In the genomic region with DNA sequence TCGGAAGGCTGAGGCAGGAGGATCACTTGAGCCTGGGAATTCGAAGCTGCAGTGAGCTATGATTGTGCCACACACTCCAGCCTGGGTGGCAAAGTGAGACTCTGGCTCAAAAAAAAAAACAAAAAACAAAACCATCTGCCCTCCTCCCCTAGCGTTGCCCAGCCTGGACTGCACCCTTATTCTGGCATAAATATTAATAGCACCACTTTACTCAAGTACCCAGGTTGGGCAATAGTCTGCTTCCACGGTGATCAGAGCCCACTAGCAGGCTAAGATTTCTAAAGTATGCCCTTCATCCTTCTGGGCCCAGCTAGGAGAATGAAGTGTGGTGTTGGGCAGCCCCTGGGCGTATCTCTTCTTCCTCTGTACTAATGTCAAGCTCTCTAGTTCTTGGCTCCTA, we compare ENCODE assay signal across 17 cellular contexts. TPM values are rescaled to one million over a fixed set of nuclear protein-coding genes. Genes with fewer than 3 reads are reported as not detected.
DNase-seq lines count a peak whose midpoint lies in the region; ATAC-seq, FAIRE-seq and TF ChIP-seq lines count a peak whose summit lies in the region.
"Had no signal": no experiment of that assay in that cellular context is flagged by ENCODE, and none has a peak within 500 bp of the region (broad histone marks: within the 10 kb centered on the region; RNA-seq: fewer than 3 reads in every experiment).

No MANE protein-coding gene starts in this region.

- no peak overlapping the region for H3K27ac ChIP-seq in small intestine (ENCODE audit: low read depth in 1 of 2, low read length in 1 of 2)
- H3K27ac ChIP-seq in CD8-positive, alpha-beta T cell (ENCODE audit: low read depth, low read length): no peak overlapping the region
- H3K27ac ChIP-seq: SJSA1 had no signal

- H3K27ac Mint-ChIP-seq in CD8-positive, alpha-beta T cell: no peak overlapping the region
- H3K27ac Mint-ChIP-seq: activated CD8-positive, alpha-beta memory T cell treated with anti-CD3 and anti-CD28 coated beads, Interleukin-2, amount 10 ng/mL, durations not matched to agents 7 days and 5 days; stimulated activated naive CD8-positive, alpha-beta T cell treated with anti-CD3 and anti-CD28 coated beads, Interleukin-15, Interleukin-2, amounts not matched to agents 100 ng/mL and 50 ng/mL, for 24 hours had no signal

- FAIRE-seq in small intestine (lab: Jason Lieb, UNC): no peak
- FAIRE-seq in HTR-8/SVneo (lab: Jason Lieb, UNC): no peak
- FAIRE-seq: frontal cortex had no signal

- no peaks in the 10 kb centered on the region for H3K9me3 ChIP-seq in small intestine (ENCODE audit: control insufficient read depth, low read depth)
- no peaks in the 10 kb centered on the region for H3K9me3 ChIP-seq in CD8-positive, alpha-beta T cell (ENCODE audit: low read length)
- H3K9me3 ChIP-seq: Caco-2, SJSA1 had no signal

- ATAC-seq in left cardiac atrium (peak; percentile 62 to 80), sciatic nerve (peak; percentile 46)
- ATAC-seq in CD8-positive, alpha-beta T cell: no peak
- ATAC-seq: activated CD8-positive, alpha-beta memory T cell treated with anti-CD3 and anti-CD28 coated beads, Interleukin-2, amount 10 ng/mL, durations not matched to agents 7 days and 5 days; left lobe of liver had no signal

- no peaks in the 10 kb centered on the region for H3K27me3 Mint-ChIP-seq in CD8-positive, alpha-beta T cell (ENCODE audit: low read depth)
- H3K27me3 Mint-ChIP-seq: activated CD8-positive, alpha-beta memory T cell treated with anti-CD3 and anti-CD28 coated beads, Interleukin-2, amount 10 ng/mL, durations not matched to agents 7 days and 5 days; stimulated activated naive CD8-positive, alpha-beta T cell treated with anti-CD3 and anti-CD28 coated beads, Interleukin-15, Interleukin-2, amounts not matched to agents 100 ng/mL and 50 ng/mL, for 24 hours had no signal

- H3K36me3 ChIP-seq in small intestine (ENCODE audit: control insufficient read depth in 2 of 2, insufficient read depth in 2 of 2, low read length in 2 of 2): peaks cover 2 to 8% of the 10 kb centered on the region in 2 donors
- H3K36me3 ChIP-seq in CD8-positive, alpha-beta T cell (ENCODE audit: insufficient read depth, low read length): no peaks in the 10 kb centered on the region

- H3K4me3 Mint-ChIP-seq in CD8-positive, alpha-beta T cell: no peak overlapping the region
- H3K4me3 Mint-ChIP-seq: activated CD8-positive, alpha-beta memory T cell treated with anti-CD3 and anti-CD28 coated beads, Interleukin-2, amount 10 ng/mL, durations not matched to agents 7 days and 5 days; stimulated activated naive CD8-positive, alpha-beta T cell treated with anti-CD3 and anti-CD28 coated beads, Interleukin-15, Interleukin-2, amounts not matched to agents 100 ng/mL and 50 ng/mL, for 24 hours had no signal

- intact Hi-C loops in left cardiac atrium (cut with DNase I): no loop called here
- intact Hi-C loops in sciatic nerve (cut with DNase I): no loop called here
- intact Hi-C loops in CD8-positive, alpha-beta T cell (cut with DNase I, micrococcal nuclease): no loop called here

- CTCF ChIA-PET in CD8-positive, alpha-beta T cell (lab: Charles Lee): interaction anchor here (2.1 kb wide), 1 partner anchor 10 kb away, joined by 8 read pairs; no protein-coding TSS in a partner anchor

- H3K4me1 Mint-ChIP-seq in CD8-positive, alpha-beta T cell (ENCODE audit: low read depth): no peaks in the 10 kb centered on the region
- H3K4me1 Mint-ChIP-seq: activated CD8-positive, alpha-beta memory T cell treated with anti-CD3 and anti-CD28 coated beads, Interleukin-2, amount 10 ng/mL, durations not matched to agents 7 days and 5 days had no signal

- H3K4me1 ChIP-seq in small intestine (ENCODE audit: control insufficient read depth in 2 of 2, insufficient read depth in 1 of 2, low read depth in 1 of 2, low read length in 1 of 2): no peaks in the 10 kb centered on the region
- H3K4me1 ChIP-seq in CD8-positive, alpha-beta T cell (ENCODE audit: insufficient read depth, low read length): no peaks in the 10 kb centered on the region
- H3K4me1 ChIP-seq: Caco-2 had no signal

- no peak for TF ChIP-seq CTCF in CD8-positive, alpha-beta T cell (IDR thresholded peaks at IDR 0.05)

- 75 to 81% (median 80%) methylated on average over 5 of the region's 5 CpGs for WGBS in small intestine, 3 donors

- H3K4me3 ChIP-seq in small intestine (ENCODE audit: low read depth in 1 of 2, low read length in 2 of 2): no peak overlapping the region
- no peak overlapping the region for H3K4me3 ChIP-seq in CD8-positive, alpha-beta T cell (ENCODE audit: low read depth, low read length)
- H3K4me3 ChIP-seq: SJSA1 had no signal

- peak; percentile 67 for DNase-seq in DMS79 treated with DMSO at 0.1 percent for 48 hours (lab: John Stamatoyannopoulos, UW)
- peak; percentile 13 for DNase-seq in NCI-H524 treated with DMSO at 0.1 percent for 48 hours (lab: John Stamatoyannopoulos, UW)
- peak; percentile 34 for DNase-seq in left cardiac atrium
- no peak for DNase-seq in sciatic nerve (ENCODE audit: low spot score)
- DNase-seq in HPDE6-E6E7 (ENCODE audit: extremely low spot score): no peak
- no peak for DNase-seq in small intestine
- no peak for DNase-seq in HTR-8/SVneo (ENCODE audit: insufficient read length, low spot score)
- no peak for DNase-seq in CD8-positive, alpha-beta T cell
- DNase-seq: activated CD4-positive, CD25-positive, alpha-beta regulatory T cell treated with anti-CD3 and anti-CD28 coated beads, Interleukin-2, amount 50 U/mL, for 72 hours; activated CD8-positive, alpha-beta memory T cell treated with anti-CD3 and anti-CD28 coated beads, Interleukin-2, amount 10 ng/mL, durations not matched to agents 7 days and 5 days; activated effector memory CD4-positive, alpha-beta T cell treated with Interleukin-2 at 50 U/mL for 16 hours; Caco-2; NCI-H146 had no signal

- H3K9me3 Mint-ChIP-seq in CD8-positive, alpha-beta T cell: no peaks in the 10 kb centered on the region
- H3K9me3 Mint-ChIP-seq: stimulated activated naive CD8-positive, alpha-beta T cell treated with anti-CD3 and anti-CD28 coated beads, Interleukin-15, Interleukin-2, amounts not matched to agents 100 ng/mL and 50 ng/mL, for 24 hours had no signal

- POLR2A ChIA-PET in CD8-positive, alpha-beta T cell (lab: Charles Lee): no interaction called here

- H3K36me3 Mint-ChIP-seq in CD8-positive, alpha-beta T cell: peaks cover 41% of the 10 kb centered on the region
- H3K36me3 Mint-ChIP-seq: activated CD8-positive, alpha-beta memory T cell treated with anti-CD3 and anti-CD28 coated beads, Interleukin-2, amount 10 ng/mL, durations not matched to agents 7 days and 5 days had no signal

- H3K27me3 ChIP-seq in small intestine (ENCODE audit: control insufficient read depth in 2 of 2, insufficient read depth in 2 of 2, low read length in 2 of 2): no peaks in the 10 kb centered on the region
- no peaks in the 10 kb centered on the region for H3K27me3 ChIP-seq in CD8-positive, alpha-beta T cell (ENCODE audit: insufficient read depth, low read length)
- H3K27me3 ChIP-seq: SJSA1 had no signal

RNA-seq across cellular contexts. Expression of a gene that starts 33.3 kb away (rescaled TPM):
- total RNA-seq in left cardiac atrium (10 to 100 TPM; 36.2 to 96.5 TPM), sciatic nerve (88.8 TPM)
- 10 to 100 TPM; 14.3 to 28.4 (median 17.0) TPM for polyA plus RNA-seq in small intestine
- total RNA-seq in CD8-positive, alpha-beta T cell: 10 to 100 TPM; 26.2 to 31.3 TPM

RNA-seq across cellular contexts. Expression of a gene that starts 33.6 kb away (rescaled TPM):
- total RNA-seq in left cardiac atrium (10 to 100 TPM; 40.4 to 54.8 TPM), sciatic nerve (40.4 TPM)
- polyA plus RNA-seq in small intestine: 10 to 100 TPM; 13.0 to 13.5 (median 13.2) TPM
- total RNA-seq in CD8-positive, alpha-beta T cell: 10 to 100 TPM; 16.5 to 17.8 TPM

Comparison
In these comparisons a context has a peak if more than half of its experiments do, and no peak if none do; other contexts are left out.
1. DNase-seq: peak in DMS79 treated with DMSO at 0.1 percent for 48 hours (single experiment), NCI-H524 treated with DMSO at 0.1 percent for 48 hours (single experiment) and left cardiac atrium (single experiment); none in sciatic nerve (single experiment), HPDE6-E6E7 (single experiment), small intestine (single experiment), HTR-8/SVneo (single experiment) and CD8-positive, alpha-beta T cell (0 of 7).